Comparison of ENCODE assay signal across 13 cellular contexts in the genomic region with DNA sequence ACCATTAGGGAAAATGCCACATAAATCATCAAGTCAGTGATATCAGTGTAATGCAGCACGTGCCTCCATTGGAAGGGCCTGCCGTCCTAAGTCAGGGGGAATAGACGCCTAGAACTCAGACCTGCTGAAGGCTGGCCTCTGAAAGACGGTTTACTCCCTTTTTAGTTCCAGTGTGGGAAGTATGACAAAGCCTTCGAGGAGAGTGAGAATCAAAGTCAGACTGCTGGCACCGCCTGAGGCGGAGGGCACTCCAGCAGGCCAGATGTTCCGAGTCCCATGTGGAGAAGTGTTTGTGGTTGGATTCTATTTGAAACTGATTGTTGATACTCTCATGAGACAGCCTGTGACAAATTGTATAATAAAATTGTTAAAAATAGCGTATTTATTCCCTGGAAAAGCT.
A peak's percentile ranks its signal among the peaks of the same experiment; 100 is the strongest.
DNase-seq lines count a peak whose midpoint lies in the region; ATAC-seq and TF ChIP-seq lines count a peak whose summit lies in the region.
"Had no signal": no experiment of that assay in that cellular context is flagged by ENCODE, and none has a peak within 500 bp of the region (broad histone marks: within the 10 kb centered on the region; RNA-seq: fewer than 3 reads in every experiment).

No MANE protein-coding gene starts in this region.

- ATAC-seq in HG03378 (IDR thresholded peaks at IDR 0.05; ENCODE audit: unreplicated experiment): no peak

- H3K4me1 Mint-ChIP-seq in HFFc6 (ENCODE audit: low read depth) (peaks cover 29% of the 10 kb centered on the region), neural crest cell (peaks cover under 1% of the 10 kb centered on the region)
- H3K4me1 Mint-ChIP-seq: activated B cell treated with CpG ODN at 0.5 μM for 24 hours had no signal

- no peak for TF ChIP-seq CTCF in HFFc6 (IDR thresholded peaks at IDR 0.05)
- no peak for TF ChIP-seq CTCF in neural crest cell (conservative IDR thresholded peaks at IDR 0.05)

- DNase-seq in AG08395 (ENCODE audit: low spot score): peak; percentile 82
- peak; percentile 49 for DNase-seq in HFFc6
- peak; percentile 67 for DNase-seq in epidermal melanocyte (ENCODE audit: insufficient read length, low spot score)
- DNase-seq in neural crest cell (ENCODE audit: low read depth, low spot score): no peak
- DNase-seq in NCI-H1105 (lab: John Stamatoyannopoulos, UW): no peak
- DNase-seq in iPS-NIHi11 (ENCODE audit: low spot score): no peak
- no peak for DNase-seq in KG1 (lab: John Stamatoyannopoulos, UW)
- DNase-seq: activated B cell treated with CpG ODN at 0.5 μM for 24 hours, HCEC 1CT, Kasumi-1, NCI-H69, thyroid gland had no signal

- H3K9me3 Mint-ChIP-seq in HFFc6 (no peaks in the 10 kb centered on the region), neural crest cell (no peaks in the 10 kb centered on the region)
- H3K9me3 Mint-ChIP-seq: activated B cell treated with CpG ODN at 0.5 μM for 24 hours had no signal

- peaks cover 6% of the 10 kb centered on the region for H3K27me3 Mint-ChIP-seq in HFFc6 (ENCODE audit: insufficient read depth)
- H3K27me3 Mint-ChIP-seq in neural crest cell (ENCODE audit: low read depth): no peaks in the 10 kb centered on the region
- H3K27me3 Mint-ChIP-seq: activated B cell treated with CpG ODN at 0.5 μM for 24 hours had no signal

- H3K4me3 Mint-ChIP-seq in HFFc6 (peak overlapping the region; percentile 60; the same call in 1 of the 2 replicates), neural crest cell (no peak overlapping the region)
- H3K4me3 Mint-ChIP-seq: activated B cell treated with CpG ODN at 0.5 μM for 24 hours had no signal

- H3K27ac Mint-ChIP-seq in HFFc6 (peak overlapping the region; percentile 75), neural crest cell (ENCODE audit: unreplicated experiment) (peak overlapping the region; percentile 53)
- H3K27ac Mint-ChIP-seq: activated B cell treated with CpG ODN at 0.5 μM for 24 hours had no signal

- H3K36me3 Mint-ChIP-seq in HFFc6 (ENCODE audit: low read depth) (no peaks in the 10 kb centered on the region), neural crest cell (ENCODE audit: low read depth) (no peaks in the 10 kb centered on the region)

Comparison
In these comparisons a context has a peak if more than half of its experiments do, and no peak if none do; other contexts are left out.
1. DNase-seq: peak in AG08395 (single experiment), HFFc6 (single experiment) and epidermal melanocyte (single experiment); none in neural crest cell (single experiment), NCI-H1105 (single experiment), iPS-NIHi11 (single experiment) and KG1 (single experiment).